In the genomic region with DNA sequence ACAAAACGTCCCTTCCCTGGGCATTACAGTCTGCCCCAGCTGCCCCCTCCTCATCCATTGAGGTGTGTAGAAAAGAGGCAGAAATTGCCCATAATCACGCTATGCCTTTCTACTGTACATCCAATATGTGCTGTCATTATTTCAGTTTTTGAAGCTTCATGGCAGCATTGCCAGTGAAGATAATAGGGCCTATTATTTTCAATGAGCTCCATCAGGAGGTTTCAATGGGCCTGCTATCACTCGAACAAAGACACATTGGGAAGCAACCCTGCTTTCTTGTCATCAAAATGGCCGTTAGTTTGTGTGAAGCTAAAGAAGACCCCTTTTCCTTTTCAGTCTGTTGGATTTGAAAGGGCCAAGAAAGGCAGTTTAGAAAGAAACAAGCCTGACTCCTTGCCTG, we compare ENCODE assay signal across 22 cellular contexts.
A peak's percentile ranks its signal among the peaks of the same experiment; 100 is the strongest.
DNase-seq lines count a peak whose midpoint lies in the region; ATAC-seq and TF ChIP-seq lines count a peak whose summit lies in the region.
"Had no signal": no experiment of that assay in that cellular context is flagged by ENCODE, and none has a peak within 500 bp of the region (broad histone marks: within the 10 kb centered on the region; RNA-seq: fewer than 3 reads in every experiment).

No MANE protein-coding gene starts in this region.

- H3F3A ChIP-seq in neural cell (ENCODE audit: insufficient read depth, low read length, poor library complexity, severe bottlenecking) = peaks cover 17% of the 10 kb centered on the region

- peak overlapping the region; percentile 31 for H3K4me3 ChIP-seq in neural cell (ENCODE audit: low read length)

- H3K36me3 ChIP-seq in neural cell (ENCODE audit: insufficient read depth, low read length) = no peaks in the 10 kb centered on the region

- H3K27me3 ChIP-seq in neural cell (ENCODE audit: insufficient read depth, low read depth, low read length) = no peaks in the 10 kb centered on the region

- H2AFZ ChIP-seq in neural cell (ENCODE audit: low read depth, low read length) = peak overlapping the region; percentile 18

- peak; percentile 32 for TF ChIP-seq RAD21 in neural cell (conservative IDR thresholded peaks at IDR 0.05)

- no peak for TF ChIP-seq CTCF in neural cell (IDR thresholded peaks at IDR 0.05; ENCODE audit: poor library complexity, severe bottlenecking)

- ATAC-seq in GM18907 (IDR thresholded peaks at IDR 0.05; ENCODE audit: unreplicated experiment) (no peak), HG02763 (IDR thresholded peaks at IDR 0.05; ENCODE audit: unreplicated experiment) (no peak)
- ATAC-seq: HCT116 had no signal

- H3K4me2 ChIP-seq in neural cell (ENCODE audit: low read length) = peak overlapping the region; percentile 28
- H3K4me2 ChIP-seq: SK-N-SH had no signal

- peak overlapping the region; percentile 53 for H3K9ac ChIP-seq in neural cell (ENCODE audit: low read length)
- H3K9ac ChIP-seq: SK-N-SH had no signal

- peak; percentile 95 for TF ChIP-seq EP300 in neural cell (conservative IDR thresholded peaks at IDR 0.05; ENCODE audit: poor library complexity, severe bottlenecking)

- DNase-seq in Ammon's horn (ENCODE audit: low spot score) = peak; percentile 2
- DNase-seq in NCI-H146 (lab: John Stamatoyannopoulos, UW) = peak; percentile 72
- peak; percentile 9 for DNase-seq in SK-MEL-5 (ENCODE audit: low read depth, low spot score)
- DNase-seq in cerebellum (ENCODE audit: low spot score) = no peak
- DNase-seq in activated CD4-positive, alpha-beta T cell treated with anti-CD3 and anti-CD28 coated beads for 48 hours = no peak
- DNase-seq: CD4-positive, CD25-positive, alpha-beta regulatory T cell; COR-L47; DMS79 treated with DMSO at 0.1 percent for 48 hours; GOT3; KG1; NCI-H1105; NCI-H187; NCI-H2107; NCI-H345; NCI-H524; SHP77 treated with DMSO at 0.1 percent for 48 hours; SK-N-SH had no signal

- no peaks in the 10 kb centered on the region for H4K20me1 ChIP-seq in neural cell (ENCODE audit: insufficient read depth)

- peak overlapping the region; percentile 96 for H3K27ac ChIP-seq in neural cell (ENCODE audit: low read length)
- H3K27ac ChIP-seq: RWPE1 had no signal

- in situ Hi-C loops in SK-MEL-5 (cut with HindIII; ENCODE audit: low pct_unique_long_range_greater_than_20kb, low sequenced_read_pairs) = no loop called here

- no peaks in the 10 kb centered on the region for H3K79me2 ChIP-seq in neural cell (replicated peaks; ENCODE audit: insufficient read depth, low read length)

- peaks cover 4% of the 10 kb centered on the region for H3K9me2 ChIP-seq in neural cell (ENCODE audit: insufficient read depth, low read length)
- H3K9me2 ChIP-seq: SK-N-SH had no signal

- no peaks in the 10 kb centered on the region for H3K9me3 ChIP-seq in neural cell (ENCODE audit: low read length)
- H3K9me3 ChIP-seq: SK-N-SH had no signal

TF ChIP-seq in neural cell, 6 proteins besides CTCF, POLR2A, EP300 and RAD21:
- TF ChIP-seq, protein P1, sequence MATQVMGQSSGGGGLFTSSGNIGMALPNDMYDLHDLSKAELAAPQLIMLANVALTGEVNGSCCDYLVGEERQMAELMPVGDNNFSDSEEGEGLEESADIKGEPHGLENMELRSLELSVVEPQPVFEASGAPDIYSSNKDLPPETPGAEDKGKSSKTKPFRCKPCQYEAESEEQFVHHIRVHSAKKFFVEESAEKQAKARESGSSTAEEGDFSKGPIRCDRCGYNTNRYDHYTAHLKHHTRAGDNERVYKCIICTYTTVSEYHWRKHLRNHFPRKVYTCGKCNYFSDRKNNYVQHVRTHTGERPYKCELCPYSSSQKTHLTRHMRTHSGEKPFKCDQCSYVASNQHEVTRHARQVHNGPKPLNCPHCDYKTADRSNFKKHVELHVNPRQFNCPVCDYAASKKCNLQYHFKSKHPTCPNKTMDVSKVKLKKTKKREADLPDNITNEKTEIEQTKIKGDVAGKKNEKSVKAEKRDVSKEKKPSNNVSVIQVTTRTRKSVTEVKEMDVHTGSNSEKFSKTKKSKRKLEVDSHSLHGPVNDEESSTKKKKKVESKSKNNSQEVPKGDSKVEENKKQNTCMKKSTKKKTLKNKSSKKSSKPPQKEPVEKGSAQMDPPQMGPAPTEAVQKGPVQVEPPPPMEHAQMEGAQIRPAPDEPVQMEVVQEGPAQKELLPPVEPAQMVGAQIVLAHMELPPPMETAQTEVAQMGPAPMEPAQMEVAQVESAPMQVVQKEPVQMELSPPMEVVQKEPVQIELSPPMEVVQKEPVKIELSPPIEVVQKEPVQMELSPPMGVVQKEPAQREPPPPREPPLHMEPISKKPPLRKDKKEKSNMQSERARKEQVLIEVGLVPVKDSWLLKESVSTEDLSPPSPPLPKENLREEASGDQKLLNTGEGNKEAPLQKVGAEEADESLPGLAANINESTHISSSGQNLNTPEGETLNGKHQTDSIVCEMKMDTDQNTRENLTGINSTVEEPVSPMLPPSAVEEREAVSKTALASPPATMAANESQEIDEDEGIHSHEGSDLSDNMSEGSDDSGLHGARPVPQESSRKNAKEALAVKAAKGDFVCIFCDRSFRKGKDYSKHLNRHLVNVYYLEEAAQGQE (IDR thresholded peaks at IDR 0.05; ENCODE audit: borderline replicate concordance) = peak; percentile 69
- TF ChIP-seq SMC3 (conservative IDR thresholded peaks at IDR 0.05; ENCODE audit: poor library complexity) (peak; percentile 31), EZH2 (IDR thresholded peaks at IDR 0.05; ENCODE audit: borderline replicate concordance, insufficient read depth, low read length, poor library complexity, severe bottlenecking) (no peak), MXI1 (conservative IDR thresholded peaks at IDR 0.05; ENCODE audit: poor library complexity, severe bottlenecking) (no peak), POLR2AphosphoS5 (IDR thresholded peaks at IDR 0.05) (peak; percentile 86), TAF1 (IDR thresholded peaks at IDR 0.05; ENCODE audit: low read depth) (no peak)

Comparison
In these comparisons a context has a peak if more than half of its experiments do, and no peak if none do; other contexts are left out.
1. DNase-seq: peak in Ammon's horn (single experiment), NCI-H146 (single experiment) and SK-MEL-5 (single experiment); none in cerebellum (single experiment) and activated CD4-positive, alpha-beta T cell treated with anti-CD3 and anti-CD28 coated beads for 48 hours (single experiment).